Comparison of ENCODE assay signal across 14 cellular contexts in the genomic region with DNA sequence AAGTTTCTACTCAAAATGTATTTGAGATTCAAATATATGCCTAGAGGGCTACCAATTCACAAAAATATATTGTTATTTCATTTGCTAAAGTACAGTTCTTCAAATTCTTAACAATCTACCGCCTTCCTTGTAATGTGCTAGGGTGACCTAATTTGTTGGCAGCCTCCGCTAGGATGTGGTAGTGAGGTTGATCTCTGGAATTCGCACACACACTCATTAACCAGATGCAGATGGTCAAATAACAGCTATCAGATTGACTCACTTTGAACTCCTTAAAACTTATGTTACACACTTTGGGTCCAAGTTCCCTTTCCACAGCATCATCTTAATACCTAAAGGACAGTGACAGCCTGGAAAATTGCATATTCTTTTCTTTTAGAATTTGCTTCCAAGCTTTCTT.
DNase-seq lines count a peak whose midpoint lies in the region; ATAC-seq and TF ChIP-seq lines count a peak whose summit lies in the region.
"Had no signal": no experiment of that assay in that cellular context is flagged by ENCODE, and none has a peak within 500 bp of the region (broad histone marks: within the 10 kb centered on the region; RNA-seq: fewer than 3 reads in every experiment).

No MANE protein-coding gene starts in this region.

- H3K36me3 ChIP-seq in A673 (ENCODE audit: insufficient read depth, low read length, poor library complexity, severe bottlenecking) (no peaks in the 10 kb centered on the region), brain microvascular endothelial cell (replicated peaks) (no peaks in the 10 kb centered on the region)
- H3K36me3 ChIP-seq: BLaER1 treated with 17β-estradiol and CSF1 and Interleukin-3, amounts not matched to agents 10 nM and 100 nM; esophagus squamous epithelium had no signal

- H3K27ac ChIP-seq in A673 (ENCODE audit: low read depth, low read length, poor library complexity, severe bottlenecking) (no peak overlapping the region), brain microvascular endothelial cell (no peak overlapping the region)
- H3K27ac ChIP-seq: esophagus squamous epithelium, HL-60 had no signal

- ATAC-seq in left colon (peak; percentile 71), HG02884 (IDR thresholded peaks at IDR 0.05; ENCODE audit: unreplicated experiment) (no peak)

- DNase-seq in A673 (ENCODE audit: low spot score): peak; percentile 39
- DNase-seq in HS-27A (ENCODE audit: low read depth): peak; percentile 41
- DNase-seq in brain microvascular endothelial cell: peak; percentile 88
- peak in 1 of 2 donors; percentile 6 for DNase-seq in left colon
- no peak for DNase-seq in GM19238 (ENCODE audit: insufficient read length, low spot score)
- DNase-seq in nucleus accumbens (lab: John Stamatoyannopoulos, UW): no peak
- no peak for DNase-seq in posterior vena cava (ENCODE audit: low spot score)
- DNase-seq: esophagus squamous epithelium, NCI-H1417 treated with DMSO at 0.1 percent for 48 hours, T-helper 9 cell had no signal

- peaks cover 4% of the 10 kb centered on the region for H3K4me1 ChIP-seq in A673 (ENCODE audit: insufficient read depth, low read length, poor library complexity, severe bottlenecking)
- H3K4me1 ChIP-seq: esophagus squamous epithelium had no signal

- no peaks in the 10 kb centered on the region for H3K27me3 ChIP-seq in A673 (replicated peaks; ENCODE audit: insufficient read depth, low read depth, low read length, poor library complexity)
- no peaks in the 10 kb centered on the region for H3K27me3 ChIP-seq in brain microvascular endothelial cell (replicated peaks)
- H3K27me3 ChIP-seq: BLaER1 treated with 17β-estradiol and CSF1 and Interleukin-3, amounts not matched to agents 10 nM and 100 nM; esophagus squamous epithelium had no signal

- TF ChIP-seq CTCF in A673 (conservative IDR thresholded peaks at IDR 0.05; ENCODE audit: low read depth, low read length): no peak
- TF ChIP-seq CTCF in brain microvascular endothelial cell (IDR thresholded peaks at IDR 0.05; ENCODE audit: low read depth, low read length, missing control alignments): no peak

- POLR2A ChIA-PET in A673 (lab: Charles Lee; ENCODE audit: low non-redundant PET): no interaction called here

- H3K9me3 ChIP-seq in A673 (ENCODE audit: low read depth, low read length, poor library complexity, severe bottlenecking): no peaks in the 10 kb centered on the region
- H3K9me3 ChIP-seq: esophagus squamous epithelium had no signal

- intact Hi-C loops in A673 (cut with micrococcal nuclease; ENCODE audit: unreplicated experiment): no loop called here
- intact Hi-C loops in left colon (cut with DNase I, micrococcal nuclease): no loop called here
- intact Hi-C loops in posterior vena cava (cut with DNase I): no loop called here

- in situ Hi-C loops in brain microvascular endothelial cell (cut with HindIII; ENCODE audit: low pct_ligation_motif_present, low sequenced_read_pairs): no loop called here

- no TSS peak for BruUV-seq in A673 (replicated peaks; lab: Mats Ljungman, UMichigan)

- CTCF ChIA-PET in A673 (lab: Charles Lee): no interaction called here

- H3K4me3 ChIP-seq in A673 (ENCODE audit: low read depth, low read length, poor library complexity, severe bottlenecking) (no peak overlapping the region), brain microvascular endothelial cell (ENCODE audit: low read depth, low read length) (no peak overlapping the region)
- H3K4me3 ChIP-seq: BLaER1 treated with 17β-estradiol and CSF1 and Interleukin-3, amounts not matched to agents 10 nM and 100 nM; esophagus squamous epithelium; lung had no signal

Comparison
In these comparisons a context has a peak if more than half of its experiments do, and no peak if none do; other contexts are left out.
1. DNase-seq: peak in A673 (single experiment), HS-27A (single experiment) and brain microvascular endothelial cell (single experiment); none in GM19238 (single experiment), nucleus accumbens (0 of 56) and posterior vena cava (single experiment).